17 cellular contexts compared by ENCODE assay signal in genomic region chr13:50934735-50935419, GRCh38.
"Had no signal": no experiment of that assay in that cellular context is flagged by ENCODE, and none has a peak within 500 bp of the region (broad histone marks: within the 10 kb centered on the region; RNA-seq: fewer than 3 reads in every experiment).

No MANE protein-coding gene starts in this region.

- DNase-seq: effector memory CD8-positive, alpha-beta T cell; gastrocnemius medialis; heart right ventricle; hypothalamus; kidney glomerular epithelial cell; mesendoderm; naive B cell; nephron progenitor cell; posterior cingulate gyrus; spleen; stimulated activated CD4-positive, alpha-beta T cell treated with anti-CD3 and anti-CD28 coated beads, Interleukin-15, amount 100 ng/mL, for 24 hours; stimulated activated CD4-positive, alpha-beta T cell treated with anti-CD3 and anti-CD28 coated beads, Interleukin-1b, Interleukin-23, amount 100 ng/mL, for 48 hours; stimulated activated CD4-positive, alpha-beta T cell treated with anti-CD3 and anti-CD28 coated beads, Interleukin-4, amount 100 ng/mL, for 24 hours; tibial artery; upper lobe of left lung had no signal

- ATAC-seq: effector memory CD8-positive, alpha-beta T cell; gastrocnemius medialis; heart right ventricle; sciatic nerve; stimulated activated memory B cell treated with anti-CD40 and anti-IgM and Interleukin-4, amounts not matched to agents 10 μg/mL and 1 μg/mL and 100 μg/mL, for 72 hours had no signal
